In the genomic region with DNA sequence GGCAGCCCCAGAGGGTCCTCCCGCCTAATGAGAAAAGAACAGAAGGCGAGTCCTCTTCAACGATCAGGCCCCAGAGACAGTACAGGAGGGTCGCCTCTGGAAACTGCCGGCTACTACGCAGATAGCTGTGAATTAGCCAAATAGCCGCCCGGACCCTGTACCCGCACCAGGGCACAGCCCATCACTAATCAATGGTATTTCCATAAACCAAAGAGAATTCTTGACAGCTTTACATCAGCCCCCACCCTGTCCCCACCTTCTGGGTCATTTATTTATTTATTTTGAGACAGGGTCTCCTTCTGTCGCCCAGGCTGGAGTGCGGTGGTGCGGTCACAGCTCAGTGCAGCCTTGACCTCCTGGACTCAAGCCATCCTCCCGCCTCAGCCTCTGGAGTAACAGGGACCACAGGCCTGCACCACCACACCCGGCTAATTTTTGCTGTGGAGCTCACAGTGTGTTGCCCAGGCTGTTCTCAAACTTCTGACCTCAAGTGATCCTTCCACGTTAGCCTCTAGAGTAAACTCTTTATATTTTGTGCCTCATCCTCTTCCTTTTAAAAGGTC, we compare ENCODE assay signal across 8 cellular contexts. TPM values are rescaled to one million over a fixed set of nuclear protein-coding genes. Genes with fewer than 3 reads are reported as not detected.
A peak's percentile ranks its signal among the peaks of the same experiment; 100 is the strongest.
DNase-seq lines count a peak whose midpoint lies in the region; ATAC-seq and TF ChIP-seq lines count a peak whose summit lies in the region.

No MANE protein-coding gene starts in this region.

- peak overlapping the region; percentile 81 for H3K27ac ChIP-seq in SJCRH30

- intact Hi-C loops in sciatic nerve (cut with DNase I): no loop called here

- no peaks in the 10 kb centered on the region for H3K36me3 ChIP-seq in SJCRH30

- DNase-seq in GM12865 (ENCODE audit: low read depth): no peak
- DNase-seq in SJCRH30: no peak
- DNase-seq in fibroblast of pulmonary artery (ENCODE audit: low read depth): no peak
- no peak for DNase-seq in sciatic nerve (ENCODE audit: low spot score)
- DNase-seq in NCI-H2196 treated with DMSO at 0.1 percent for 48 hours (lab: John Stamatoyannopoulos, UW; ENCODE audit: unreplicated experiment): no peak
- no peak for DNase-seq in amniotic stem cell (lab: John Stamatoyannopoulos, UW)
- DNase-seq in glomerular visceral epithelial cell (ENCODE audit: extremely low spot score): no peak
- no peak for DNase-seq in HuH-7.5 (ENCODE audit: low spot score)

- H3K4me3 ChIP-seq in GM12865 (ENCODE audit: low read depth, low read length) (peak overlapping the region; percentile 89), SJCRH30 (peak overlapping the region; percentile 86), fibroblast of pulmonary artery (replicated peaks; ENCODE audit: low read depth, low read length) (peak overlapping the region; percentile 81)

- H3K27me3 ChIP-seq in SJCRH30: no peaks in the 10 kb centered on the region

- H3K9me3 ChIP-seq in SJCRH30 (replicated peaks): no peaks in the 10 kb centered on the region

- no peaks in the 10 kb centered on the region for H3K4me1 ChIP-seq in SJCRH30

- TF ChIP-seq CTCF in GM12865 (IDR thresholded peaks at IDR 0.05; ENCODE audit: insufficient read depth, low read depth, low read length, missing control alignments) (no peak), fibroblast of pulmonary artery (IDR thresholded peaks at IDR 0.05; ENCODE audit: low read length, missing control alignments) (no peak)

- peak; percentile 6 for ATAC-seq in sciatic nerve

RNA-seq across cellular contexts. Expression of gene CLCN7, which starts 0.8 kb away (rescaled TPM):
- total RNA-seq in SJCRH30 (2014; rRNA removed; shearing (Covaris generic)): 32.2 and 33.8 TPM in 2 replicates
- total RNA-seq in sciatic nerve: 67.0 TPM

RNA-seq across cellular contexts. Expression of gene PTX4, which starts 13.1 kb away (rescaled TPM):
- not detected in 2 replicates for total RNA-seq in SJCRH30 (2014; rRNA removed; shearing (Covaris generic))
- total RNA-seq in sciatic nerve: not detected

RNA-seq across cellular contexts. Expression of gene TELO2, which starts 17.5 kb away (rescaled TPM):
- 21.9 and 27.9 TPM in 2 replicates for total RNA-seq in SJCRH30 (2014; rRNA removed; shearing (Covaris generic))
- total RNA-seq in sciatic nerve: 27.9 TPM

RNA-seq across cellular contexts. Expression of gene CCDC154, which starts 31.3 kb away (rescaled TPM):
- total RNA-seq in SJCRH30 (2014; rRNA removed; shearing (Covaris generic)): 0.33 and 0.71 TPM in 2 replicates
- 3.3 TPM for total RNA-seq in sciatic nerve

RNA-seq across cellular contexts. Expression of gene PERCC1, which starts 44.8 kb away (rescaled TPM):
- total RNA-seq in SJCRH30 (2014; rRNA removed; shearing (Covaris generic)): 111 and 114 TPM in 2 replicates
- total RNA-seq in sciatic nerve: not detected
